ENCODE assay signal across 1 cellular context in the genomic region with DNA sequence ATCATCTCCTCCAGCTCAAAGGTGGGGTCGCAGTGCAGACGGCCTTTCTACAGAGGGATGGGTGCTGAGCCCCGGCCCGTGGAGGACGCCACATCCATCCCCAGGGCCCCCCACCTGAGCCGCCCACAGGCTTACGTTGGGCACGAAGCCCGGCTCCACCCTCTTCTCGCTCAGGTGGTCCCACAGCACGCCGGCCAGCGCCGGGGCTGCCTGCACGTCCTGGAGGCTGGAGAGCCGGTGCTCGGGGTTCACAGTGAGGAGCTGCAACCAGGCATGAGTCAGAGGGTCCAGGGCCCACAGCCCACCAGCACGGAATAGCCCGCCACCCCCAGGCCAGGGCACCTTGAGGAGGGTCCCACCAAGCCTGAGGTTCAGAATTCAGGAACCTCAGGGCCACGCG.
TF ChIP-seq lines count a peak whose summit lies in the region.

No MANE protein-coding gene starts in this region.

TF ChIP-seq in A549, 52 proteins besides CTCF, POLR2A, EP300 and RAD21 (continued from another document):
- TF ChIP-seq, protein P1, sequence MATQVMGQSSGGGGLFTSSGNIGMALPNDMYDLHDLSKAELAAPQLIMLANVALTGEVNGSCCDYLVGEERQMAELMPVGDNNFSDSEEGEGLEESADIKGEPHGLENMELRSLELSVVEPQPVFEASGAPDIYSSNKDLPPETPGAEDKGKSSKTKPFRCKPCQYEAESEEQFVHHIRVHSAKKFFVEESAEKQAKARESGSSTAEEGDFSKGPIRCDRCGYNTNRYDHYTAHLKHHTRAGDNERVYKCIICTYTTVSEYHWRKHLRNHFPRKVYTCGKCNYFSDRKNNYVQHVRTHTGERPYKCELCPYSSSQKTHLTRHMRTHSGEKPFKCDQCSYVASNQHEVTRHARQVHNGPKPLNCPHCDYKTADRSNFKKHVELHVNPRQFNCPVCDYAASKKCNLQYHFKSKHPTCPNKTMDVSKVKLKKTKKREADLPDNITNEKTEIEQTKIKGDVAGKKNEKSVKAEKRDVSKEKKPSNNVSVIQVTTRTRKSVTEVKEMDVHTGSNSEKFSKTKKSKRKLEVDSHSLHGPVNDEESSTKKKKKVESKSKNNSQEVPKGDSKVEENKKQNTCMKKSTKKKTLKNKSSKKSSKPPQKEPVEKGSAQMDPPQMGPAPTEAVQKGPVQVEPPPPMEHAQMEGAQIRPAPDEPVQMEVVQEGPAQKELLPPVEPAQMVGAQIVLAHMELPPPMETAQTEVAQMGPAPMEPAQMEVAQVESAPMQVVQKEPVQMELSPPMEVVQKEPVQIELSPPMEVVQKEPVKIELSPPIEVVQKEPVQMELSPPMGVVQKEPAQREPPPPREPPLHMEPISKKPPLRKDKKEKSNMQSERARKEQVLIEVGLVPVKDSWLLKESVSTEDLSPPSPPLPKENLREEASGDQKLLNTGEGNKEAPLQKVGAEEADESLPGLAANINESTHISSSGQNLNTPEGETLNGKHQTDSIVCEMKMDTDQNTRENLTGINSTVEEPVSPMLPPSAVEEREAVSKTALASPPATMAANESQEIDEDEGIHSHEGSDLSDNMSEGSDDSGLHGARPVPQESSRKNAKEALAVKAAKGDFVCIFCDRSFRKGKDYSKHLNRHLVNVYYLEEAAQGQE (IDR thresholded peaks at IDR 0.05), result no peak
TF ChIP-seq in A549: peak in this region for 0.
